In the genomic region with DNA sequence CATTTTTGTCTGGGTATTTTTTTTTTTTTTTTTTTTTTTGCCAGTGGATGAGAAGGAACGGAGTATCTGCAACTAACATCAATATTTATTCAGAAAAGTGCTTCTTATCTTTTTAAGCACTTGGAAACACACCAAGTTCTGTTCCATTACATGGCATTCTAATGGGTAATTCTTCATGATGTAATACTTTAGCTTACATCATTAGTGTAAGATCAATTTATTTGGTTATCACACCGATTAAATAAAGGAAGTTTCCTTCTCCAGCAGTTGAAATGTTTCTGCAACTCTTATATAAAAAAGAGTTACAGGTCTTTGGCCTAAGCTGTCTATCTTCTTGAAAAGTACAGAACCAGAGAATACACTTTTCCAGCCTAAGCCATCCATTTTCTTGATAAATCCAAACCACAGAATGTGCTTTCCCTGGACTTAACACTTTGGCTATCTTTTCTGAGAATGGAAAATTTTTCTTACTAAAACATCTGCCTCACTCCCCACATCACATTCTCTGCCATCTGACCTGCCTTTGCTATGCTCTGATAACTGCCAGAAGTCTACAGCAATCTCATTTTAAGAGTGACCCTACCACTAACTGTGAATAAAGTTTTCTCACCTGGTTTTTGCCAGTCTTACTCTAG, we compare ENCODE assay signal across 17 cellular contexts.
DNase-seq lines count a peak whose midpoint lies in the region; ATAC-seq and TF ChIP-seq lines count a peak whose summit lies in the region.
"Had no signal": no experiment of that assay in that cellular context is flagged by ENCODE, and none has a peak within 500 bp of the region (broad histone marks: within the 10 kb centered on the region; RNA-seq: fewer than 3 reads in every experiment).

No MANE protein-coding gene starts in this region.

- no peak overlapping the region for H2BK15ac ChIP-seq in mesenchymal stem cell (ENCODE audit: low read depth, poor library complexity, severe bottlenecking)

- no peak overlapping the region for H3K23ac ChIP-seq in mesenchymal stem cell (ENCODE audit: low read length in 2 of 2)

- no peak overlapping the region for H2AK5ac ChIP-seq in mesenchymal stem cell (ENCODE audit: low read length, severe bottlenecking)

- H3K4me3 ChIP-seq in fibroblast of lung (replicated peaks in 1 of 4; ENCODE audit: control extremely low read depth in 1 of 4, insufficient read depth in 1 of 4, low read depth in 3 of 4, low read length in 4 of 4), result no peak overlapping the region
- no peak overlapping the region for H3K4me3 ChIP-seq in mesenchymal stem cell (ENCODE audit: insufficient read depth in 1 of 2, low read depth in 1 of 2, low read length in 2 of 2)
- H3K4me3 ChIP-seq: MG63 had no signal

- H3K14ac ChIP-seq in mesenchymal stem cell (ENCODE audit: low read length in 2 of 2), result no peak overlapping the region

- H3K36me3 ChIP-seq in fibroblast of lung (ENCODE audit: control insufficient read depth, insufficient read depth, low read length) (no peaks in the 10 kb centered on the region), mesenchymal stem cell (ENCODE audit: control insufficient read depth in 1 of 2, insufficient read depth in 2 of 2, low read depth in 1 of 2, low read length in 2 of 2) (no peaks in the 10 kb centered on the region)
- H3K36me3 ChIP-seq: MG63 had no signal

- no peak overlapping the region for H4K91ac ChIP-seq in mesenchymal stem cell (ENCODE audit: low read length)

- H3K4ac ChIP-seq in mesenchymal stem cell (ENCODE audit: low read depth in 1 of 2, low read length in 2 of 2), result no peak overlapping the region

- H2AFZ ChIP-seq in fibroblast of lung (ENCODE audit: low read length) (no peak overlapping the region), mesenchymal stem cell (ENCODE audit: low read depth, low read length) (no peak overlapping the region)

- H3K27ac ChIP-seq in fibroblast of lung (ENCODE audit: insufficient read depth, low read length) (no peak overlapping the region), mesenchymal stem cell (ENCODE audit: low read length, poor library complexity, severe bottlenecking) (no peak overlapping the region)
- H3K27ac ChIP-seq: KMS-11 had no signal

- intact Hi-C loops in activated T-helper 1 cell treated with anti-CD3 and anti-CD28 coated beads, Interleukin-12 subunit alpha, Interleukin-12 subunit beta, Interleukin-2, Interleukin-4 antibody, amounts not matched to agents 30 ng/mL and 10 ng/mL and 1 ng/mL, durations not matched to agents 14 hours and 24 hours and 36 hours (cut with micrococcal nuclease), result no loop called here

- H3K27ac Mint-ChIP-seq in activated T-helper 1 cell treated with anti-CD3 and anti-CD28 coated beads, Interleukin-12 subunit alpha, Interleukin-12 subunit beta, Interleukin-2, Interleukin-4 antibody, amounts not matched to agents 30 ng/mL and 10 ng/mL and 1 ng/mL, durations not matched to agents 14 hours and 24 hours and 36 hours, result peak overlapping the region; percentile 48

- no peak overlapping the region for H3K4me3 Mint-ChIP-seq in activated T-helper 1 cell treated with anti-CD3 and anti-CD28 coated beads, Interleukin-12 subunit alpha, Interleukin-12 subunit beta, Interleukin-2, Interleukin-4 antibody, amounts not matched to agents 30 ng/mL and 10 ng/mL and 1 ng/mL, durations not matched to agents 14 hours and 24 hours and 36 hours
- H3K4me3 Mint-ChIP-seq: CD4-positive, alpha-beta memory T cell had no signal

- no CpG with 5 or more reads among the region's 2 CpGs for WGBS in mesenchymal stem cell

- no peaks in the 10 kb centered on the region for H3K4me1 Mint-ChIP-seq in activated T-helper 1 cell treated with anti-CD3 and anti-CD28 coated beads, Interleukin-12 subunit alpha, Interleukin-12 subunit beta, Interleukin-2, Interleukin-4 antibody, amounts not matched to agents 30 ng/mL and 10 ng/mL and 1 ng/mL, durations not matched to agents 14 hours and 24 hours and 36 hours (ENCODE audit: low read depth)
- H3K4me1 Mint-ChIP-seq: CD4-positive, alpha-beta memory T cell had no signal

- no peak overlapping the region for H2BK12ac ChIP-seq in mesenchymal stem cell (ENCODE audit: low read length in 2 of 2)

- no peak overlapping the region for H2BK120ac ChIP-seq in mesenchymal stem cell (ENCODE audit: low read depth, low read length)

- no peaks in the 10 kb centered on the region for H3K79me2 ChIP-seq in fibroblast of lung (ENCODE audit: control insufficient read depth, insufficient read depth, low read length)

- peaks cover 13% of the 10 kb centered on the region for H3K9me3 Mint-ChIP-seq in activated T-helper 1 cell treated with anti-CD3 and anti-CD28 coated beads, Interleukin-12 subunit alpha, Interleukin-12 subunit beta, Interleukin-2, Interleukin-4 antibody, amounts not matched to agents 30 ng/mL and 10 ng/mL and 1 ng/mL, durations not matched to agents 14 hours and 24 hours and 36 hours

- H3K9ac ChIP-seq in fibroblast of lung (ENCODE audit: insufficient read depth, low read length) (no peak overlapping the region), mesenchymal stem cell (ENCODE audit: low read length) (no peak overlapping the region)
- H3K9ac ChIP-seq: KMS-11 had no signal

- H4K20me1 ChIP-seq in fibroblast of lung (ENCODE audit: control insufficient read depth, extremely low read depth, insufficient read depth, low read length), result no peaks in the 10 kb centered on the region

- H4K8ac ChIP-seq in mesenchymal stem cell (ENCODE audit: low read length), result no peak overlapping the region

- no peak overlapping the region for H3K18ac ChIP-seq in mesenchymal stem cell (ENCODE audit: low read depth in 1 of 2, low read length in 2 of 2)

- H3K4me2 ChIP-seq in fibroblast of lung (ENCODE audit: extremely low read depth, insufficient read depth, low read length) (no peak overlapping the region), mesenchymal stem cell (ENCODE audit: low read length, poor library complexity, severe bottlenecking) (no peak overlapping the region)
- H3K4me2 ChIP-seq: KMS-11 had no signal

- H3K79me1 ChIP-seq in mesenchymal stem cell (replicated peaks; ENCODE audit: low read length, poor library complexity, severe bottlenecking), result no peaks in the 10 kb centered on the region

- H3K27me3 Mint-ChIP-seq in activated T-helper 1 cell treated with anti-CD3 and anti-CD28 coated beads, Interleukin-12 subunit alpha, Interleukin-12 subunit beta, Interleukin-2, Interleukin-4 antibody, amounts not matched to agents 30 ng/mL and 10 ng/mL and 1 ng/mL, durations not matched to agents 14 hours and 24 hours and 36 hours (ENCODE audit: insufficient read depth), result no peaks in the 10 kb centered on the region
- H3K27me3 Mint-ChIP-seq: CD4-positive, alpha-beta memory T cell had no signal

- H3K9me3 ChIP-seq in fibroblast of lung (ENCODE audit: control insufficient read depth, insufficient read depth, low read depth, low read length) (no peaks in the 10 kb centered on the region), mesenchymal stem cell (ENCODE audit: control insufficient read depth, low read length) (peaks cover 3% of the 10 kb centered on the region)

- H3K27me3 ChIP-seq in fibroblast of lung (ENCODE audit: control insufficient read depth, insufficient read depth, low read length) (no peaks in the 10 kb centered on the region), mesenchymal stem cell (ENCODE audit: control insufficient read depth in 1 of 2, insufficient read depth in 1 of 2, low read length in 2 of 2) (no peaks in the 10 kb centered on the region)
- H3K27me3 ChIP-seq: MG63 had no signal

- DNase-seq in DMS79 (lab: John Stamatoyannopoulos, UW) (peak; percentile 17), fibroblast of lung (ENCODE audit: low read depth in 2 of 2) (peak; percentile 40 to 82), mesenchymal stem cell (peak; percentile 68), NCI-H774 (lab: John Stamatoyannopoulos, UW) (no peak), LoVo (ENCODE audit: low spot score) (no peak)
- DNase-seq in activated T-helper 1 cell treated with anti-CD3 and anti-CD28 coated beads, Interleukin-12 subunit alpha, Interleukin-12 subunit beta, Interleukin-2, Interleukin-4 antibody, amounts not matched to agents 30 ng/mL and 10 ng/mL and 1 ng/mL, durations not matched to agents 14 hours and 24 hours and 36 hours (ENCODE audit: low spot score), result no peak
- DNase-seq: Calu3; CD4-positive, alpha-beta memory T cell; MG63; NCI-H1048; NCI-H1436; NCI-H1930; NCI-H526; Right ventricle myocardium superior had no signal

- ATAC-seq in GM21576 (IDR thresholded peaks at IDR 0.05; ENCODE audit: unreplicated experiment), result no peak
- ATAC-seq in HG02981 (IDR thresholded peaks at IDR 0.05; ENCODE audit: unreplicated experiment), result no peak

- no peak for TF ChIP-seq CTCF in fibroblast of lung (conservative IDR thresholded peaks at IDR 0.05 in 1 of 2, IDR thresholded peaks at IDR 0.05 in 1 of 2; ENCODE audit: low read depth in 1 of 2, low read length in 2 of 2)

- peaks cover 3% of the 10 kb centered on the region for H3K4me1 ChIP-seq in fibroblast of lung (ENCODE audit: control insufficient read depth, extremely low read depth, insufficient read depth, low read length)
- no peaks in the 10 kb centered on the region for H3K4me1 ChIP-seq in mesenchymal stem cell (ENCODE audit: control insufficient read depth, insufficient read depth, low read depth, low read length)

- H3K36me3 Mint-ChIP-seq in activated T-helper 1 cell treated with anti-CD3 and anti-CD28 coated beads, Interleukin-12 subunit alpha, Interleukin-12 subunit beta, Interleukin-2, Interleukin-4 antibody, amounts not matched to agents 30 ng/mL and 10 ng/mL and 1 ng/mL, durations not matched to agents 14 hours and 24 hours and 36 hours (ENCODE audit: low read depth), result peaks cover 15% of the 10 kb centered on the region

- no peak overlapping the region for H2BK5ac ChIP-seq in mesenchymal stem cell (ENCODE audit: low read depth, low read length, poor library complexity, severe bottlenecking)

Comparison
In these comparisons a context has a peak if more than half of its experiments do, and no peak if none do; other contexts are left out.
1. DNase-seq: peak in DMS79 (single experiment), fibroblast of lung (2 of 2) and mesenchymal stem cell (single experiment); none in activated T-helper 1 cell treated with anti-CD3 and anti-CD28 coated beads, Interleukin-12 subunit alpha, Interleukin-12 subunit beta, Interleukin-2, Interleukin-4 antibody, amounts not matched to agents 30 ng/mL and 10 ng/mL and 1 ng/mL, durations not matched to agents 14 hours and 24 hours and 36 hours (single experiment), NCI-H774 (single experiment) and LoVo (single experiment).